2 cellular contexts compared by ENCODE assay signal in genomic region chr3:190811775-190812480, GRCh38.
TF ChIP-seq lines count a peak whose summit lies in the region.

No MANE protein-coding gene starts in this region.

TF ChIP-seq in H1, 55 proteins besides CTCF, POLR2A, EP300 and RAD21:
- no peak for TF ChIP-seq SP2 (IDR thresholded peaks at IDR 0.05; ENCODE audit: low read length)
- TF ChIP-seq CEBPB (IDR thresholded peaks at IDR 0.05; ENCODE audit: low read depth, low read length): 0 out of 2 replicates have a peak, but pooled peaks have one; percentile 19
- no peak for TF ChIP-seq EZH2 (IDR thresholded peaks at IDR 0.05; ENCODE audit: low read depth, low read length, severe bottlenecking)

TF ChIP-seq in neural cell, 6 proteins besides CTCF, POLR2A, EP300 and RAD21:
- TF ChIP-seq POLR2AphosphoS5 (IDR thresholded peaks at IDR 0.05): no peak
- peak; percentile 72 for TF ChIP-seq SMC3 (conservative IDR thresholded peaks at IDR 0.05; ENCODE audit: poor library complexity)
